Comparison of ENCODE assay signal across 1 cellular context in the genomic region with DNA sequence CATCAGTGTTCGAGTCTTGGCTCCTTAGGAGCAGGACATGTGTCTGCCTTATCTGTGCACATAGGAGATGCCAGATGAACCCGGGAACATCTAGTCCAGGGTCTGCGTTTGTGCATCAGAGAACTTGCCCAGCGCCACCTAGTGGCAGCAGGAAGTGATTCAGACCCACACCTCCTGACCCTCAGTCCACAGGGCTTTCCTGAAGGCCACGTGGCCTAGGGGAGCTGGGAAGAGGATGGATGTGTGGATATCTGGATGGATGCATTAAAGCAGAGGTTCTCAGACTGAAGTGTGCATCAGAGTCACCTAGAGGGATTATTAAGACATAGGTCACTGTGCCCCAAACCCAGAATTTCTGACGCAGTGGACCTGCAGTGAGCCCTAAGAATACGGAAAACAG.
TF ChIP-seq lines count a peak whose summit lies in the region.

No MANE protein-coding gene starts in this region.

TF ChIP-seq in K562, 482 proteins besides CTCF, POLR2A, EP300 and RAD21 (continued from another document and continues in another):
- TF ChIP-seq, protein P1, sequence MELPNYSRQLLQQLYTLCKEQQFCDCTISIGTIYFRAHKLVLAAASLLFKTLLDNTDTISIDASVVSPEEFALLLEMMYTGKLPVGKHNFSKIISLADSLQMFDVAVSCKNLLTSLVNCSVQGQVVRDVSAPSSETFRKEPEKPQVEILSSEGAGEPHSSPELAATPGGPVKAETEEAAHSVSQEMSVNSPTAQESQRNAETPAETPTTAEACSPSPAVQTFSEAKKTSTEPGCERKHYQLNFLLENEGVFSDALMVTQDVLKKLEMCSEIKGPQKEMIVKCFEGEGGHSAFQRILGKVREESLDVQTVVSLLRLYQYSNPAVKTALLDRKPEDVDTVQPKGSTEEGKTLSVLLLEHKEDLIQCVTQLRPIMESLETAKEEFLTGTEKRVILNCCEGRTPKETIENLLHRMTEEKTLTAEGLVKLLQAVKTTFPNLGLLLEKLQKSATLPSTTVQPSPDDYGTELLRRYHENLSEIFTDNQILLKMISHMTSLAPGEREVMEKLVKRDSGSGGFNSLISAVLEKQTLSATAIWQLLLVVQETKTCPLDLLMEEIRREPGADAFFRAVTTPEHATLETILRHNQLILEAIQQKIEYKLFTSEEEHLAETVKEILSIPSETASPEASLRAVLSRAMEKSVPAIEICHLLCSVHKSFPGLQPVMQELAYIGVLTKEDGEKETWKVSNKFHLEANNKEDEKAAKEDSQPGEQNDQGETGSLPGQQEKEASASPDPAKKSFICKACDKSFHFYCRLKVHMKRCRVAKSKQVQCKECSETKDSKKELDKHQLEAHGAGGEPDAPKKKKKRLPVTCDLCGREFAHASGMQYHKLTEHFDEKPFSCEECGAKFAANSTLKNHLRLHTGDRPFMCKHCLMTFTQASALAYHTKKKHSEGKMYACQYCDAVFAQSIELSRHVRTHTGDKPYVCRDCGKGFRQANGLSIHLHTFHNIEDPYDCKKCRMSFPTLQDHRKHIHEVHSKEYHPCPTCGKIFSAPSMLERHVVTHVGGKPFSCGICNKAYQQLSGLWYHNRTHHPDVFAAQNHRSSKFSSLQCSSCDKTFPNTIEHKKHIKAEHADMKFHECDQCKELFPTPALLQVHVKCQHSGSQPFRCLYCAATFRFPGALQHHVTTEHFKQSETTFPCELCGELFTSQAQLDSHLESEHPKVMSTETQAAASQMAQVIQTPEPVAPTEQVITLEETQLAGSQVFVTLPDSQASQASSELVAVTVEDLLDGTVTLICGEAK (IDR thresholded peaks at IDR 0.05) = peak; percentile 61; the same call in 1 of the 2 replicates
- TF ChIP-seq, protein P1 (CRISPR knock-in tag; IDR thresholded peaks at IDR 0.05) = no peak
- TF ChIP-seq ETV5 (CRISPR knock-in tag; IDR thresholded peaks at IDR 0.05; ENCODE audit: low read depth) (peak; percentile 85), BCOR (IDR thresholded peaks at IDR 0.05) (no peak), KHSRP (IDR thresholded peaks at IDR 0.05) (no peak), POLR3G (IDR thresholded peaks at IDR 0.05; ENCODE audit: extremely low read depth, insufficient read length, insufficient replicate concordance) (no peak), KLF16 (IDR thresholded peaks at IDR 0.05) (0 out of 2 replicates have a peak, but pooled peaks have one; percentile 52), CTBP1 (IDR thresholded peaks at IDR 0.05; ENCODE audit: borderline replicate concordance) (peak; percentile 73; the same call in 1 of the 2 replicates), ZBTB7A (IDR thresholded peaks at IDR 0.05; ENCODE audit: borderline replicate concordance, control insufficient read depth, low read depth, low read length) (0 out of 2 replicates have a peak, but pooled peaks have one; percentile 44), PRMT5 (CRISPR knock-in tag; IDR thresholded peaks at IDR 0.05) (no peak), ILK (tag; IDR thresholded peaks at IDR 0.05; ENCODE audit: borderline replicate concordance, low read depth) (no peak), EP400 (IDR thresholded peaks at IDR 0.05) (peak; percentile 49; the same call in 1 of the 2 replicates), MYC (IDR thresholded peaks at IDR 0.05; ENCODE audit: low read depth, low read length) (peak; percentile 90), MYC (CRISPR knock-in tag; IDR thresholded peaks at IDR 0.05; ENCODE audit: borderline replicate concordance, low read depth) (no peak), ZNF75A (CRISPR knock-in tag; IDR thresholded peaks at IDR 0.05) (no peak), NRF1 (conservative IDR thresholded peaks at IDR 0.05 in 1 of 2, IDR thresholded peaks at IDR 0.05 in 1 of 2) (0 out of 4 replicates have a peak, but pooled peaks of 1 of the 2 experiments have one; percentile 7), CREM (IDR thresholded peaks at IDR 0.05; ENCODE audit: low read depth) (peak; percentile 65), GABPA (tag; conservative IDR thresholded peaks at IDR 0.05; ENCODE audit: low read depth) (peak; percentile 77), ELF1 (tag; IDR thresholded peaks at IDR 0.05) (0 out of 2 replicates have a peak, but pooled peaks have one; percentile 35), SMC3 (conservative IDR thresholded peaks at IDR 0.05; ENCODE audit: insufficient read depth, low read depth, low read length) (peak; percentile 51), TSC22D4 (tag; IDR thresholded peaks at IDR 0.05) (no peak), RCOR1 (IDR thresholded peaks at IDR 0.05; ENCODE audit: borderline replicate concordance in 1 of 2, low read depth in 2 of 2, low read length in 2 of 2) (peak in 1 of 2 experiments; percentile 54; a peak in 1 of 4 replicates), ZNF23 (CRISPR knock-in tag; IDR thresholded peaks at IDR 0.05) (no peak), CBFA2T3 (IDR thresholded peaks at IDR 0.05) (no peak), EWSR1 (IDR thresholded peaks at IDR 0.05; ENCODE audit: borderline replicate concordance, low read depth, partially characterized antibody) (no peak), EGR1 (conservative IDR thresholded peaks at IDR 0.05) (no peak), BCL6 (CRISPR knock-in tag; IDR thresholded peaks at IDR 0.05) (no peak), XRCC5 (IDR thresholded peaks at IDR 0.05; ENCODE audit: low read depth, low read length) (no peak), NFRKB (IDR thresholded peaks at IDR 0.05; ENCODE audit: low read depth) (no peak), SREBF2 (CRISPR knock-in tag; IDR thresholded peaks at IDR 0.05) (0 out of 2 replicates have a peak, but pooled peaks have one; percentile 7), SRSF9 (IDR thresholded peaks at IDR 0.05; ENCODE audit: borderline replicate concordance, low read depth, low read length) (no peak)
- TF ChIP-seq, protein P2, sequence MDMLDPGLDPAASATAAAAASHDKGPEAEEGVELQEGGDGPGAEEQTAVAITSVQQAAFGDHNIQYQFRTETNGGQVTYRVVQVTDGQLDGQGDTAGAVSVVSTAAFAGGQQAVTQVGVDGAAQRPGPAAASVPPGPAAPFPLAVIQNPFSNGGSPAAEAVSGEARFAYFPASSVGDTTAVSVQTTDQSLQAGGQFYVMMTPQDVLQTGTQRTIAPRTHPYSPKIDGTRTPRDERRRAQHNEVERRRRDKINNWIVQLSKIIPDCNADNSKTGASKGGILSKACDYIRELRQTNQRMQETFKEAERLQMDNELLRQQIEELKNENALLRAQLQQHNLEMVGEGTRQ (CRISPR knock-in tag; IDR thresholded peaks at IDR 0.05) = peak; percentile 86
- TF ChIP-seq, protein P3, sequence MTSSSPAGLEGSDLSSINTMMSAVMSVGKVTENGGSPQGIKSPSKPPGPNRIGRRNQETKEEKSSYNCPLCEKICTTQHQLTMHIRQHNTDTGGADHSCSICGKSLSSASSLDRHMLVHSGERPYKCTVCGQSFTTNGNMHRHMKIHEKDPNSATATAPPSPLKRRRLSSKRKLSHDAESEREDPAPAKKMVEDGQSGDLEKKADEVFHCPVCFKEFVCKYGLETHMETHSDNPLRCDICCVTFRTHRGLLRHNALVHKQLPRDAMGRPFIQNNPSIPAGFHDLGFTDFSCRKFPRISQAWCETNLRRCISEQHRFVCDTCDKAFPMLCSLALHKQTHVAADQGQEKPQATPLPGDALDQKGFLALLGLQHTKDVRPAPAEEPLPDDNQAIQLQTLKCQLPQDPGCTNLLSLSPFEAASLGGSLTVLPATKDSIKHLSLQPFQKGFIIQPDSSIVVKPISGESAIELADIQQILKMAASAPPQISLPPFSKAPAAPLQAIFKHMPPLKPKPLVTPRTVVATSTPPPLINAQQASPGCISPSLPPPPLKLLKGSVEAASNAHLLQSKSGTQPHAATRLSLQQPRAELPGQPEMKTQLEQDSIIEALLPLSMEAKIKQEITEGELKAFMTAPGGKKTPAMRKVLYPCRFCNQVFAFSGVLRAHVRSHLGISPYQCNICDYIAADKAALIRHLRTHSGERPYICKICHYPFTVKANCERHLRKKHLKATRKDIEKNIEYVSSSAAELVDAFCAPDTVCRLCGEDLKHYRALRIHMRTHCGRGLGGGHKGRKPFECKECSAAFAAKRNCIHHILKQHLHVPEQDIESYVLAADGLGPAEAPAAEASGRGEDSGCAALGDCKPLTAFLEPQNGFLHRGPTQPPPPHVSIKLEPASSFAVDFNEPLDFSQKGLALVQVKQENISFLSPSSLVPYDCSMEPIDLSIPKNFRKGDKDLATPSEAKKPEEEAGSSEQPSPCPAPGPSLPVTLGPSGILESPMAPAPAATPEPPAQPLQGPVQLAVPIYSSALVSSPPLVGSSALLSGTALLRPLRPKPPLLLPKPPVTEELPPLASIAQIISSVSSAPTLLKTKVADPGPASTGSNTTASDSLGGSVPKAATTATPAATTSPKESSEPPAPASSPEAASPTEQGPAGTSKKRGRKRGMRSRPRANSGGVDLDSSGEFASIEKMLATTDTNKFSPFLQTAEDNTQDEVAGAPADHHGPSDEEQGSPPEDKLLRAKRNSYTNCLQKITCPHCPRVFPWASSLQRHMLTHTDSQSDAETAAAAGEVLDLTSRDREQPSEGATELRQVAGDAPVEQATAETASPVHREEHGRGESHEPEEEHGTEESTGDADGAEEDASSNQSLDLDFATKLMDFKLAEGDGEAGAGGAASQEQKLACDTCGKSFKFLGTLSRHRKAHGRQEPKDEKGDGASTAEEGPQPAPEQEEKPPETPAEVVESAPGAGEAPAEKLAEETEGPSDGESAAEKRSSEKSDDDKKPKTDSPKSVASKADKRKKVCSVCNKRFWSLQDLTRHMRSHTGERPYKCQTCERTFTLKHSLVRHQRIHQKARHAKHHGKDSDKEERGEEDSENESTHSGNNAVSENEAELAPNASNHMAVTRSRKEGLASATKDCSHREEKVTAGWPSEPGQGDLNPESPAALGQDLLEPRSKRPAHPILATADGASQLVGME (CRISPR knock-in tag; IDR thresholded peaks at IDR 0.05) = no peak
- TF ChIP-seq, protein P4, sequence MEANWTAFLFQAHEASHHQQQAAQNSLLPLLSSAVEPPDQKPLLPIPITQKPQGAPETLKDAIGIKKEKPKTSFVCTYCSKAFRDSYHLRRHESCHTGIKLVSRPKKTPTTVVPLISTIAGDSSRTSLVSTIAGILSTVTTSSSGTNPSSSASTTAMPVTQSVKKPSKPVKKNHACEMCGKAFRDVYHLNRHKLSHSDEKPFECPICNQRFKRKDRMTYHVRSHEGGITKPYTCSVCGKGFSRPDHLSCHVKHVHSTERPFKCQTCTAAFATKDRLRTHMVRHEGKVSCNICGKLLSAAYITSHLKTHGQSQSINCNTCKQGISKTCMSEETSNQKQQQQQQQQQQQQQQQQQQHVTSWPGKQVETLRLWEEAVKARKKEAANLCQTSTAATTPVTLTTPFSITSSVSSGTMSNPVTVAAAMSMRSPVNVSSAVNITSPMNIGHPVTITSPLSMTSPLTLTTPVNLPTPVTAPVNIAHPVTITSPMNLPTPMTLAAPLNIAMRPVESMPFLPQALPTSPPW (CRISPR knock-in tag; IDR thresholded peaks at IDR 0.05) = no peak
- TF ChIP-seq, protein P5, sequence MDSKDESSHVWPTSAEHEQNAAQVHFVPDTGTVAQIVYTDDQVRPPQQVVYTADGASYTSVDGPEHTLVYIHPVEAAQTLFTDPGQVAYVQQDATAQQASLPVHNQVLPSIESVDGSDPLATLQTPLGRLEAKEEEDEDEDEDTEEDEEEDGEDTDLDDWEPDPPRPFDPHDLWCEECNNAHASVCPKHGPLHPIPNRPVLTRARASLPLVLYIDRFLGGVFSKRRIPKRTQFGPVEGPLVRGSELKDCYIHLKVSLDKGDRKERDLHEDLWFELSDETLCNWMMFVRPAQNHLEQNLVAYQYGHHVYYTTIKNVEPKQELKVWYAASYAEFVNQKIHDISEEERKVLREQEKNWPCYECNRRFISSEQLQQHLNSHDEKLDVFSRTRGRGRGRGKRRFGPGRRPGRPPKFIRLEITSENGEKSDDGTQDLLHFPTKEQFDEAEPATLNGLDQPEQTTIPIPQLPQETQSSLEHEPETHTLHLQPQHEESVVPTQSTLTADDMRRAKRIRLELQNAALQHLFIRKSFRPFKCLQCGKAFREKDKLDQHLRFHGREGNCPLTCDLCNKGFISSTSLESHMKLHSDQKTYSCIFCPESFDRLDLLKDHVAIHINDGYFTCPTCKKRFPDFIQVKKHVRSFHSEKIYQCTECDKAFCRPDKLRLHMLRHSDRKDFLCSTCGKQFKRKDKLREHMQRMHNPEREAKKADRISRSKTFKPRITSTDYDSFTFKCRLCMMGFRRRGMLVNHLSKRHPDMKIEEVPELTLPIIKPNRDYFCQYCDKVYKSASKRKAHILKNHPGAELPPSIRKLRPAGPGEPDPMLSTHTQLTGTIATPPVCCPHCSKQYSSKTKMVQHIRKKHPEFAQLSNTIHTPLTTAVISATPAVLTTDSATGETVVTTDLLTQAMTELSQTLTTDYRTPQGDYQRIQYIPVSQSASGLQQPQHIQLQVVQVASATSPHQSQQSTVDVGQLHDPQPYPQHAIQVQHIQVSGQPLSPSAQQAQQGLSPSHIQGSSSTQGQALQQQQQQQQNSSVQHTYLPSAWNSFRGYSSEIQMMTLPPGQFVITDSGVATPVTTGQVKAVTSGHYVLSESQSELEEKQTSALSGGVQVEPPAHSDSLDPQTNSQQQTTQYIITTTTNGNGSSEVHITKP (IDR thresholded peaks at IDR 0.05; ENCODE audit: partially characterized antibody) = no peak
- TF ChIP-seq, protein P6, sequence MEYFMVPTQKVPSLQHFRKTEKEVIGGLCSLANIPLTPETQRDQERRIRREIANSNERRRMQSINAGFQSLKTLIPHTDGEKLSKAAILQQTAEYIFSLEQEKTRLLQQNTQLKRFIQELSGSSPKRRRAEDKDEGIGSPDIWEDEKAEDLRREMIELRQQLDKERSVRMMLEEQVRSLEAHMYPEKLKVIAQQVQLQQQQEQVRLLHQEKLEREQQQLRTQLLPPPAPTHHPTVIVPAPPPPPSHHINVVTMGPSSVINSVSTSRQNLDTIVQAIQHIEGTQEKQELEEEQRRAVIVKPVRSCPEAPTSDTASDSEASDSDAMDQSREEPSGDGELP (CRISPR knock-in tag; IDR thresholded peaks at IDR 0.05; ENCODE audit: borderline replicate concordance) = peak; percentile 53; the same call in 1 of the 2 replicates
